36 cellular contexts compared by ENCODE assay signal in genomic region chr2:160862226-160862625, GRCh38.
"Had no signal": no experiment of that assay in that cellular context is flagged by ENCODE, and none has a peak within 500 bp of the region (broad histone marks: within the 10 kb centered on the region; RNA-seq: fewer than 3 reads in every experiment).

No MANE protein-coding gene starts in this region.

- H3K9ac ChIP-seq: KMS-11 had no signal

- H3K4me2 ChIP-seq: KMS-11 had no signal

- H3K27ac ChIP-seq: KMS-11 had no signal

- H3K36me3 ChIP-seq: MG63 had no signal

- H3K4me3 ChIP-seq: MG63 had no signal

- H3K27me3 ChIP-seq: MG63 had no signal

- DNase-seq: Karpas-422, Kasumi-1, MG63, MM.1S, MV-4-11, NCI-H1048, NCI-H1092, NCI-H1092 treated with DMSO at 0.1 percent for 48 hours, NCI-H1105, NCI-H1105 treated with DMSO at 0.1 percent for 48 hours, NCI-H1417, NCI-H1417 treated with DMSO at 0.1 percent for 48 hours, NCI-H1436, NCI-H1436 treated with DMSO at 0.1 percent for 48 hours, NCI-H146, NCI-H1694, NCI-H1694 treated with DMSO at 0.1 percent for 48 hours, NCI-H187, NCI-H187 treated with DMSO at 0.1 percent for 48 hours, NCI-H1930, NCI-H2029, NCI-H2029 treated with DMSO at 0.1 percent for 48 hours, NCI-H2081, NCI-H2081 treated with DMSO at 0.1 percent for 48 hours, NCI-H2107, NCI-H2171, NCI-H2171 treated with DMSO at 0.1 percent for 48 hours, NCI-H2227 treated with DMSO at 0.1 percent for 48 hours, NCI-H226, NCI-H345, NCI-H446, NCI-H446 treated with DMSO at 0.1 percent for 48 hours, NCI-H510A, NCI-H510A treated with DMSO at 0.1 percent for 48 hours, NCI-H524 had no signal
